ENCODE assay signal across 18 cellular contexts in genomic region chr1:211842518-211842917, GRCh38. TPM values are rescaled to one million over a fixed set of nuclear protein-coding genes. Genes with fewer than 3 reads are reported as not detected.
DNase-seq lines count a peak whose midpoint lies in the region; ATAC-seq and TF ChIP-seq lines count a peak whose summit lies in the region.
"Had no signal": no experiment of that assay in that cellular context is flagged by ENCODE, and none has a peak within 500 bp of the region (broad histone marks: within the 10 kb centered on the region; RNA-seq: fewer than 3 reads in every experiment).

No MANE protein-coding gene starts in this region.

- peaks cover 10% of the 10 kb centered on the region for H3K27me3 Mint-ChIP-seq in activated CD4-positive, alpha-beta memory T cell treated with anti-CD3 and anti-CD28 coated beads, Interleukin-2, amount 10 ng/mL, durations not matched to agents 7 days and 5 days
- no peaks in the 10 kb centered on the region for H3K27me3 Mint-ChIP-seq in activated CD4-positive, alpha-beta memory T cell treated with anti-CD3 and anti-CD28 coated beads for 36 hours
- no peaks in the 10 kb centered on the region for H3K27me3 Mint-ChIP-seq in activated CD8-positive, alpha-beta T cell treated with anti-CD3 and anti-CD28 coated beads for 36 hours
- H3K27me3 Mint-ChIP-seq: activated naive CD4-positive, alpha-beta T cell treated with anti-CD3 and anti-CD28 coated beads, Interleukin-2, amount 50 U/mL, for 24 hours had no signal

- peaks cover 16% of the 10 kb centered on the region for H3K4me1 ChIP-seq in DND-41 (ENCODE audit: insufficient read depth, low read length)
- H3K4me1 ChIP-seq in neutrophil (ENCODE audit: control insufficient read depth in 1 of 2, insufficient read depth in 1 of 2, low read depth in 1 of 2, low read length in 1 of 2): peaks cover 16 to 26% of the 10 kb centered on the region in 2 experiments
- no peaks in the 10 kb centered on the region for H3K4me1 ChIP-seq in testis

- ATAC-seq in DND-41 (ENCODE audit: insufficient read depth, low read depth) (0 out of 3 replicates have a peak, but pooled peaks have one; percentile 35), GM21737 (IDR thresholded peaks at IDR 0.05; ENCODE audit: unreplicated experiment) (no peak)
- ATAC-seq in activated CD8-positive, alpha-beta T cell treated with anti-CD3 and anti-CD28 coated beads for 36 hours: no peak
- ATAC-seq: heart right ventricle, sciatic nerve had no signal

- H3K4me3 ChIP-seq in DND-41 (ENCODE audit: low read depth in 1 of 2, low read length in 2 of 2) (no peak overlapping the region), neutrophil (ENCODE audit: low read depth in 1 of 2, low read length in 1 of 2) (no peak overlapping the region), testis (no peak overlapping the region)
- H3K4me3 ChIP-seq: coronary artery, heart right ventricle, SJCRH30, tibial nerve had no signal

- WGBS in testis, 2 donors: 87 to 93% methylated on average over 2 of the region's 2 CpGs

- peaks cover 6% of the 10 kb centered on the region for H3K9me3 Mint-ChIP-seq in activated CD4-positive, alpha-beta memory T cell treated with anti-CD3 and anti-CD28 coated beads, Interleukin-2, amount 10 ng/mL, durations not matched to agents 7 days and 5 days
- no peaks in the 10 kb centered on the region for H3K9me3 Mint-ChIP-seq in activated CD4-positive, alpha-beta memory T cell treated with anti-CD3 and anti-CD28 coated beads for 36 hours
- H3K9me3 Mint-ChIP-seq in activated CD8-positive, alpha-beta T cell treated with anti-CD3 and anti-CD28 coated beads for 36 hours: no peaks in the 10 kb centered on the region
- H3K9me3 Mint-ChIP-seq: activated naive CD4-positive, alpha-beta T cell treated with anti-CD3 and anti-CD28 coated beads, Interleukin-2, amount 50 U/mL, for 24 hours; brain had no signal

- H3K4me2 ChIP-seq in DND-41 (ENCODE audit: insufficient read depth, low read length): peak overlapping the region; percentile 45

- H3K9ac ChIP-seq in DND-41 (ENCODE audit: low read depth, low read length): no peak overlapping the region

- TF ChIP-seq POLR2A in testis (IDR thresholded peaks at IDR 0.05): no peak

- H3K4me1 Mint-ChIP-seq in activated CD4-positive, alpha-beta memory T cell treated with anti-CD3 and anti-CD28 coated beads, Interleukin-2, amount 10 ng/mL, durations not matched to agents 7 days and 5 days: peaks cover 18% of the 10 kb centered on the region
- H3K4me1 Mint-ChIP-seq in activated CD4-positive, alpha-beta memory T cell treated with anti-CD3 and anti-CD28 coated beads for 36 hours (ENCODE audit: low read depth): peaks cover 38% of the 10 kb centered on the region
- peaks cover 30% of the 10 kb centered on the region for H3K4me1 Mint-ChIP-seq in activated CD8-positive, alpha-beta T cell treated with anti-CD3 and anti-CD28 coated beads for 36 hours (ENCODE audit: low read depth)
- H3K4me1 Mint-ChIP-seq: brain had no signal

- H2AFZ ChIP-seq in DND-41 (ENCODE audit: low read depth, low read length): peak overlapping the region; percentile 76

- no peaks in the 10 kb centered on the region for H3K9me3 ChIP-seq in DND-41 (ENCODE audit: insufficient read depth, low read length, severe bottlenecking)
- H3K9me3 ChIP-seq in neutrophil: no peaks in the 10 kb centered on the region
- no peaks in the 10 kb centered on the region for H3K9me3 ChIP-seq in testis
- H3K9me3 ChIP-seq: heart right ventricle, SJCRH30, tibial nerve had no signal

- intact Hi-C loops in activated CD4-positive, alpha-beta memory T cell treated with anti-CD3 and anti-CD28 coated beads for 36 hours (cut with micrococcal nuclease): no loop called here
- intact Hi-C loops in activated CD8-positive, alpha-beta T cell treated with anti-CD3 and anti-CD28 coated beads for 36 hours (cut with micrococcal nuclease): no loop called here
- intact Hi-C loops in testis (cut with DNase I; ENCODE audit: low total_unique reads): no loop called here

- no peaks in the 10 kb centered on the region for H4K20me1 ChIP-seq in DND-41 (ENCODE audit: insufficient read depth, low read length)

- TF ChIP-seq CTCF in DND-41 (IDR thresholded peaks at IDR 0.05; ENCODE audit: borderline replicate concordance, extremely low read depth, low read length, poor library complexity, severe bottlenecking): no peak
- no peak for TF ChIP-seq CTCF in activated CD8-positive, alpha-beta T cell treated with anti-CD3 and anti-CD28 coated beads for 36 hours (IDR thresholded peaks at IDR 0.05)
- no peak for TF ChIP-seq CTCF in neutrophil (IDR thresholded peaks at IDR 0.05)
- TF ChIP-seq CTCF in testis (IDR thresholded peaks at IDR 0.05): no peak

- H3K36me3 Mint-ChIP-seq in activated CD4-positive, alpha-beta memory T cell treated with anti-CD3 and anti-CD28 coated beads, Interleukin-2, amount 10 ng/mL, durations not matched to agents 7 days and 5 days (ENCODE audit: low read depth): peaks cover 12% of the 10 kb centered on the region
- no peaks in the 10 kb centered on the region for H3K36me3 Mint-ChIP-seq in activated CD4-positive, alpha-beta memory T cell treated with anti-CD3 and anti-CD28 coated beads for 36 hours
- H3K36me3 Mint-ChIP-seq in activated CD8-positive, alpha-beta T cell treated with anti-CD3 and anti-CD28 coated beads for 36 hours (ENCODE audit: low read depth): no peaks in the 10 kb centered on the region
- H3K36me3 Mint-ChIP-seq: activated naive CD4-positive, alpha-beta T cell treated with anti-CD3 and anti-CD28 coated beads, Interleukin-2, amount 50 U/mL, for 24 hours; brain had no signal

- CTCF ChIA-PET in activated CD4-positive, alpha-beta memory T cell treated with anti-CD3 and anti-CD28 coated beads, Interleukin-2, amount 10 ng/mL, durations not matched to agents 7 days and 5 days (lab: Charles Lee): interaction anchor here (0.8 to 1.5 kb wide), 4 partner anchors 9 to 162 kb away, joined by 3 read pairs; no protein-coding TSS in a partner anchor
- CTCF ChIA-PET in activated CD4-positive, alpha-beta memory T cell treated with anti-CD3 and anti-CD28 coated beads for 36 hours (lab: Charles Lee): interaction anchor here (0.5 kb wide), 1 partner anchor 16 kb away, joined by 3 read pairs; no protein-coding TSS in a partner anchor
- CTCF ChIA-PET in activated CD8-positive, alpha-beta T cell treated with anti-CD3 and anti-CD28 coated beads for 36 hours (lab: Charles Lee): interaction anchor here (0.8 to 1.6 kb wide), 5 partner anchors 9 to 144 kb away, joined by 3 to 5 read pairs (median 4); no protein-coding TSS in a partner anchor

- no peaks in the 10 kb centered on the region for H3K27me3 ChIP-seq in DND-41 (ENCODE audit: insufficient read depth, low read length, poor library complexity)
- no peaks in the 10 kb centered on the region for H3K27me3 ChIP-seq in neutrophil
- H3K27me3 ChIP-seq in testis: no peaks in the 10 kb centered on the region
- H3K27me3 ChIP-seq: SJCRH30, tibial nerve had no signal

- POLR2A ChIA-PET in activated CD4-positive, alpha-beta memory T cell treated with anti-CD3 and anti-CD28 coated beads, Interleukin-2, amount 10 ng/mL, durations not matched to agents 7 days and 5 days (lab: Charles Lee): interaction anchor here (0.7 to 1.3 kb wide), 3 partner anchors 9 to 34 kb away, joined by 3 to 13 read pairs (median 4); no protein-coding TSS in a partner anchor
- POLR2A ChIA-PET in activated CD4-positive, alpha-beta memory T cell treated with anti-CD3 and anti-CD28 coated beads for 36 hours (lab: Charles Lee): interaction anchor here (0.5 kb wide), 1 partner anchor 17 kb away, joined by 3 read pairs; no protein-coding TSS in a partner anchor
- POLR2A ChIA-PET in activated CD8-positive, alpha-beta T cell treated with anti-CD3 and anti-CD28 coated beads for 36 hours (lab: Charles Lee): interaction anchor here (0.6 to 1.1 kb wide), 2 partner anchors 9 to 97 kb away, joined by 3 read pairs; no protein-coding TSS in a partner anchor

- H3K27ac Mint-ChIP-seq in activated CD4-positive, alpha-beta memory T cell treated with anti-CD3 and anti-CD28 coated beads, Interleukin-2, amount 10 ng/mL, durations not matched to agents 7 days and 5 days: peak overlapping the region; percentile 36
- H3K27ac Mint-ChIP-seq in activated CD4-positive, alpha-beta memory T cell treated with anti-CD3 and anti-CD28 coated beads for 36 hours: no peak overlapping the region
- H3K27ac Mint-ChIP-seq in activated CD8-positive, alpha-beta T cell treated with anti-CD3 and anti-CD28 coated beads for 36 hours: peak overlapping the region; percentile 69
- H3K27ac Mint-ChIP-seq: activated naive CD4-positive, alpha-beta T cell treated with anti-CD3 and anti-CD28 coated beads, Interleukin-2, amount 50 U/mL, for 24 hours; brain had no signal

- H3K79me2 ChIP-seq in DND-41 (ENCODE audit: insufficient read depth, low read length): no peaks in the 10 kb centered on the region

- H3K4me3 Mint-ChIP-seq in activated CD4-positive, alpha-beta memory T cell treated with anti-CD3 and anti-CD28 coated beads, Interleukin-2, amount 10 ng/mL, durations not matched to agents 7 days and 5 days: no peak overlapping the region
- no peak overlapping the region for H3K4me3 Mint-ChIP-seq in activated CD4-positive, alpha-beta memory T cell treated with anti-CD3 and anti-CD28 coated beads for 36 hours
- H3K4me3 Mint-ChIP-seq in activated CD8-positive, alpha-beta T cell treated with anti-CD3 and anti-CD28 coated beads for 36 hours: no peak overlapping the region
- H3K4me3 Mint-ChIP-seq: brain had no signal

- DNase-seq in activated CD4-positive, alpha-beta memory T cell treated with anti-CD3 and anti-CD28 coated beads, Interleukin-2, amount 10 ng/mL, durations not matched to agents 7 days and 5 days: no peak
- no peak for DNase-seq in activated CD4-positive, alpha-beta memory T cell treated with anti-CD3 and anti-CD28 coated beads for 36 hours
- DNase-seq in DND-41 (no peak), NCI-H2227 (lab: John Stamatoyannopoulos, UW; ENCODE audit: unreplicated experiment) (no peak), testis (no peak)
- DNase-seq in activated CD8-positive, alpha-beta T cell treated with anti-CD3 and anti-CD28 coated beads for 36 hours: no peak
- DNase-seq: activated CD4-positive, alpha-beta T cell treated with anti-CD3 and anti-CD28 coated beads for 1 hour; heart right ventricle; NCI-H1417; SJCRH30; stimulated activated naive CD4-positive, alpha-beta T cell treated with Interleukin-2 at 50 U/mL for 16 hours had no signal

- H3K27ac ChIP-seq in DND-41 (ENCODE audit: low read length): peak overlapping the region; percentile 63; the same call in 1 of the 2 replicates
- H3K27ac ChIP-seq in neutrophil: peak overlapping the region; percentile 53
- H3K27ac ChIP-seq in testis: no peak overlapping the region
- H3K27ac ChIP-seq: coronary artery, SJCRH30, tibial nerve had no signal

- H3K36me3 ChIP-seq in DND-41 (ENCODE audit: insufficient read depth, low read length) (no peaks in the 10 kb centered on the region), neutrophil (no peaks in the 10 kb centered on the region), testis (ENCODE audit: low read depth, missing control alignments) (no peaks in the 10 kb centered on the region)
- H3K36me3 ChIP-seq: heart right ventricle, SJCRH30, tibial nerve had no signal

RNA-seq across cellular contexts. Expression of gene LPGAT1, which starts 12.0 kb away (rescaled TPM):
- 10 to 100 TPM; 52.6 to 55.2 TPM for total RNA-seq in activated CD4-positive, alpha-beta memory T cell treated with anti-CD3 and anti-CD28 coated beads, Interleukin-2, amount 10 ng/mL, durations not matched to agents 7 days and 5 days
- 10 to 100 TPM; 31.8 to 34.7 TPM for total RNA-seq in activated CD4-positive, alpha-beta memory T cell treated with anti-CD3 and anti-CD28 coated beads for 36 hours
- total RNA-seq in activated CD8-positive, alpha-beta T cell treated with anti-CD3 and anti-CD28 coated beads for 36 hours: 10 to 100 TPM; 16.5 to 16.7 TPM
- 10 to 100 TPM; 44.1 to 70.5 TPM for total RNA-seq in testis
- polyA plus RNA-seq in testis (ENCODE audit: insufficient read depth, low read depth, low replicate concordance): 43.0 TPM

Comparison
In these comparisons a context has a peak if more than half of its experiments do, and no peak if none do; other contexts are left out.
1. H3K27ac ChIP-seq: peak in DND-41 (single experiment) and neutrophil (single experiment); none in testis (0 of 2).